ENCODE assay signal across 8 cellular contexts in the genomic region with DNA sequence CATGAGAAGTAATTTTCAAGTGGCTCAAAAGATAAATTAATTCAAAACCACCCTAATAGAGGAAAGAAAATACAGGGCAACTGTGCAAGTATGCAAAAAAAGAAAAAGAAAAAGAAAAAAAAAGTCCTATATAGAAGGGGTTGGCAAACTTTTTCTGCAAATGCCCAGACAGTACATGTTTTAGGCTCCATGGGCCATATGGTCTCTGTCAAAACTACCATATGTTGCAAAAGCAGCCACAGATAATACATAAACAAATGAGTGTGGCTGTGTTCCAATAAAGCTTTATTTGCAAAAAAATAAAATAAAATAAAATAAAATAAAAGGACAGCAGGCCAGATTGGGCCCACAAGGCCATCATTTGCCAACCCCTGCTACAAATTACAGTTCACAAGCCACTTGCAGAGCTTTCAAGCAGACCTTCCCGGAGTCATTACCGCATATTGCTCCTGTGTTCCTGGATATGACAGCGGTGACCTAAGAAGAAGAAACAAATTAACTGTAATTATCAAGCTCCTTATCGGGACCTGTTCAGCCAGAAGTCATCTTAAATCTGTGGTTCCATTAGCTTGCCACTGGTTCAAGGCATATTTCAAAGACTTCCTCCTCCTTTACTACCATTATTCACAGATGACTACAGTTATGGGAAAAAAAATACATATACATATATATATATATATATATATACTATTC. TPM values are rescaled to one million over a fixed set of nuclear protein-coding genes. Genes with fewer than 3 reads are reported as not detected.
DNase-seq lines count a peak whose midpoint lies in the region; ATAC-seq and TF ChIP-seq lines count a peak whose summit lies in the region.

No MANE protein-coding gene starts in this region.

- DNase-seq in heart left ventricle (no peak), Right ventricle myocardium inferior (ENCODE audit: missing footprints) (no peak), T-helper 17 cell (no peak), hepatocyte (ENCODE audit: low spot score) (no peak), type B pancreatic cell (ENCODE audit: extremely low spot score, unreplicated experiment) (no peak), HAP-1 (ENCODE audit: low spot score in 2 of 2) (no peak)

- H3K27me3 Mint-ChIP-seq in T-helper 17 cell, result no peaks in the 10 kb centered on the region
- H3K27me3 Mint-ChIP-seq in type B pancreatic cell, result no peaks in the 10 kb centered on the region

- H3K4me1 ChIP-seq in heart left ventricle (peaks cover 9 to 53% (median 37%) of the 10 kb centered on the region in 12 donors), hepatocyte (ENCODE audit: insufficient read depth) (peaks cover 16% of the 10 kb centered on the region), HAP-1 (peaks cover 3% of the 10 kb centered on the region; the same call in 1 of the 2 replicates)

- H3K27me3 ChIP-seq in heart left ventricle (no peaks in the 10 kb centered on the region), hepatocyte (no peaks in the 10 kb centered on the region), HAP-1 (ENCODE audit: low read depth) (no peaks in the 10 kb centered on the region)

- no peak overlapping the region for H2AFZ ChIP-seq in hepatocyte

- peak overlapping the region; percentile 100 for H3K27ac Mint-ChIP-seq in T-helper 17 cell
- H3K27ac Mint-ChIP-seq in type B pancreatic cell, result peak overlapping the region; percentile 64

- H3K9me3 Mint-ChIP-seq in type B pancreatic cell, result no peaks in the 10 kb centered on the region

- H3K79me2 ChIP-seq in hepatocyte, result peaks cover 94% of the 10 kb centered on the region

- ATAC-seq in heart left ventricle (no peak), Right ventricle myocardium inferior (no peak), T-helper 17 cell (no peak), GM21717 (IDR thresholded peaks at IDR 0.05; ENCODE audit: unreplicated experiment) (no peak), GM18858 (IDR thresholded peaks at IDR 0.05; ENCODE audit: unreplicated experiment) (no peak)

- no peaks in the 10 kb centered on the region for H3K9me3 ChIP-seq in heart left ventricle
- no peaks in the 10 kb centered on the region for H3K9me3 ChIP-seq in T-helper 17 cell (ENCODE audit: control insufficient read depth, low read length, poor library complexity, severe bottlenecking)
- H3K9me3 ChIP-seq in hepatocyte (ENCODE audit: low read depth), result no peaks in the 10 kb centered on the region
- no peaks in the 10 kb centered on the region for H3K9me3 ChIP-seq in HAP-1

- peaks cover 0 to 57% (median 48%) of the 10 kb centered on the region in 9 donors for H3K36me3 ChIP-seq in heart left ventricle
- no peaks in the 10 kb centered on the region for H3K36me3 ChIP-seq in hepatocyte (replicated peaks; ENCODE audit: insufficient read depth, low read depth)
- H3K36me3 ChIP-seq in HAP-1 (replicated peaks), result peaks cover 18% of the 10 kb centered on the region

- intact Hi-C loops in heart left ventricle (cut with DNase I), result loop anchor here in 2 of 10 donors (5.0 kb wide), 2 partner anchors 34 to 39 kb away; partner anchors contain the start of gene TXNDC11 (in 1 of the 2)
- intact Hi-C loops in Right ventricle myocardium inferior (cut with DNase I), result loop anchor here (5.0 kb wide), 1 partner anchor 39 kb away; the partner anchor contains the start of gene TXNDC11

- no peak overlapping the region for H3K4me2 ChIP-seq in hepatocyte

- H3K4me3 ChIP-seq in heart left ventricle (no peak overlapping the region), hepatocyte (no peak overlapping the region), HAP-1 (no peak overlapping the region)

- WGBS in heart left ventricle, 4 donors, result 81 to 86% (median 85%) methylated on average over 4 of the region's 4 CpGs
- WGBS in hepatocyte (ENCODE audit: low lambda C conversion rate, missing lambda C conversion rate), result 83% methylated on average over 4 of the region's 4 CpGs

- in situ Hi-C loops in HAP-1 (cut with MboI; ENCODE audit: low sequenced_read_pairs), result no loop called here

- H3K27ac ChIP-seq in heart left ventricle (peak overlapping the region in 11 of 12 donors; percentile 9 to 93 (median 79)), hepatocyte (peak overlapping the region; percentile 39)

- TF ChIP-seq CTCF in heart left ventricle (IDR thresholded peaks at IDR 0.05) (no peak), hepatocyte (IDR thresholded peaks at IDR 0.05; ENCODE audit: poor library complexity) (no peak), type B pancreatic cell (conservative IDR thresholded peaks at IDR 0.05) (no peak)

- H3K4me3 Mint-ChIP-seq in T-helper 17 cell, result peak overlapping the region; percentile 47
- H3K4me3 Mint-ChIP-seq in type B pancreatic cell, result no peak overlapping the region

- H4K20me1 ChIP-seq in hepatocyte (ENCODE audit: insufficient read depth, poor library complexity, severe bottlenecking), result peaks cover 7% of the 10 kb centered on the region

- no peaks in the 10 kb centered on the region for H3K9me2 ChIP-seq in hepatocyte (replicated peaks; ENCODE audit: insufficient read depth)

- no peaks in the 10 kb centered on the region for H3K36me3 Mint-ChIP-seq in T-helper 17 cell (ENCODE audit: low read depth)
- H3K36me3 Mint-ChIP-seq in type B pancreatic cell, result peaks cover 7% of the 10 kb centered on the region

- H3K4me1 Mint-ChIP-seq in T-helper 17 cell (peaks cover 26% of the 10 kb centered on the region), type B pancreatic cell (ENCODE audit: unreplicated experiment) (peaks cover 21% of the 10 kb centered on the region)

- no peak for TF ChIP-seq POLR2A in heart left ventricle (IDR thresholded peaks at IDR 0.05)

RNA-seq across cellular contexts. Expression of gene ZC3H7A, which starts 15.9 kb away (rescaled TPM):
- total RNA-seq in heart left ventricle, result 10 to 100 TPM; 20.2 to 42.3 (median 29.7) TPM
- polyA plus RNA-seq in heart left ventricle, result 10 to 100 TPM; 16.9 to 17.7 TPM
- 22.6 TPM for total RNA-seq in Right ventricle myocardium inferior
- 100 to 1,000 TPM; 111 to 117 TPM for total RNA-seq in T-helper 17 cell
- 38.0 and 40.3 TPM in 2 replicates for total RNA-seq in hepatocyte
- polyA plus RNA-seq in hepatocyte, result 34.1 and 34.9 TPM in 2 replicates
- 43.3 and 67.5 TPM in 2 replicates for total RNA-seq in type B pancreatic cell (ENCODE audit: low replicate concordance)

RNA-seq across cellular contexts. Expression of gene TXNDC11, which starts 38.5 kb away (rescaled TPM):
- 10 to 100 TPM; 18.9 to 29.3 (median 25.9) TPM for total RNA-seq in heart left ventricle
- 10 to 100 TPM; 23.6 to 53.1 TPM for polyA plus RNA-seq in heart left ventricle
- 20.3 TPM for total RNA-seq in Right ventricle myocardium inferior
- 100 to 1,000 TPM in 1 of 2 donors, 10 to 100 TPM in 1; 87.5 to 103 TPM for total RNA-seq in T-helper 17 cell
- 48.7 and 59.4 TPM in 2 replicates for total RNA-seq in hepatocyte
- 58.5 and 59.4 TPM in 2 replicates for polyA plus RNA-seq in hepatocyte
- total RNA-seq in type B pancreatic cell (ENCODE audit: low replicate concordance), result 26.7 and 39.0 TPM in 2 replicates
